In the genomic region with DNA sequence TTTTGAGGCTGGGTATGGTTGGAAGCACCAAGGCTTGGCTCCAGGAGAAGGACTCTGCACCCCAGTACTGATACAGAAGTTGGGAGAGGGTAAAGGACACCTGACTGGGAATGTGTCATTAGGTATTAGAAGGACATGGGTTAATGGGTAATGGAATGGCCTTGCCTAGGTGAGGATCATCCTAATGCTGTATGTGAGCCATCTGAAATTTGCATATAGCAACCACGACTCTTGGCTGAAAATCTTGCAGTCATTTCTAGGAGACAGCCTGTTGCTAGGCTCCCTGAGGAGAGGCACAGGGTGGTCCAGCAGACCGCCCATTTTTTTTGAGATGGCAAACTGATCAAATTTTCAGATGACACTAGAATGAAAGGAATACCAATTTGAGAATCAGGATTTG, we compare ENCODE assay signal across 18 cellular contexts. TPM values are rescaled to one million over a fixed set of nuclear protein-coding genes. Genes with fewer than 3 reads are reported as not detected.
A peak's percentile ranks its signal among the peaks of the same experiment; 100 is the strongest.
DNase-seq lines count a peak whose midpoint lies in the region; ATAC-seq, FAIRE-seq and TF ChIP-seq lines count a peak whose summit lies in the region.
"Had no signal": no experiment of that assay in that cellular context is flagged by ENCODE, and none has a peak within 500 bp of the region (broad histone marks: within the 10 kb centered on the region; RNA-seq: fewer than 3 reads in every experiment).

No MANE protein-coding gene starts in this region.

- no peak for TF ChIP-seq CTCF in ascending aorta (IDR thresholded peaks at IDR 0.05)

- H3K4me1 ChIP-seq in small intestine (ENCODE audit: control insufficient read depth in 2 of 2, insufficient read depth in 1 of 2, low read depth in 1 of 2, low read length in 1 of 2) (no peaks in the 10 kb centered on the region), ascending aorta (no peaks in the 10 kb centered on the region)
- no peaks in the 10 kb centered on the region for H3K4me1 ChIP-seq in CD4-positive, alpha-beta memory T cell (ENCODE audit: insufficient read depth, low read length)

- peaks cover 0 to 15% (median 10%) of the 10 kb centered on the region in 8 donors for H3K9me3 Mint-ChIP-seq in CD4-positive, alpha-beta memory T cell
- H3K9me3 Mint-ChIP-seq: CD4-positive, alpha-beta T cell had no signal

- intact Hi-C loops in CD4-positive, alpha-beta memory T cell (cut with micrococcal nuclease), result no loop called here
- intact Hi-C loops in ascending aorta (cut with DNase I), result no loop called here

- H3K27ac ChIP-seq in small intestine (ENCODE audit: low read depth in 1 of 2, low read length in 1 of 2) (no peak overlapping the region), ascending aorta (no peak overlapping the region)
- no peak overlapping the region for H3K27ac ChIP-seq in CD4-positive, alpha-beta memory T cell (ENCODE audit: low read depth, low read length)
- H3K27ac ChIP-seq: GM23248, KMS-11 had no signal

- FAIRE-seq in small intestine (lab: Jason Lieb, UNC), result no peak
- FAIRE-seq: A204.1, H54, HepG2, HTR-8/SVneo had no signal

- H3K36me3 ChIP-seq in small intestine (ENCODE audit: control insufficient read depth in 2 of 2, insufficient read depth in 2 of 2, low read length in 2 of 2) (no peaks in the 10 kb centered on the region), ascending aorta (no peaks in the 10 kb centered on the region)
- no peaks in the 10 kb centered on the region for H3K36me3 ChIP-seq in CD4-positive, alpha-beta memory T cell (ENCODE audit: insufficient read depth, low read length)

- H3K4me3 Mint-ChIP-seq in CD4-positive, alpha-beta memory T cell, result peak overlapping the region in 1 of 8 donors; percentile 33
- H3K4me3 Mint-ChIP-seq: B cell; CD4-positive, alpha-beta T cell had no signal

- DNase-seq in NCI-H526 (lab: John Stamatoyannopoulos, UW) (peak; percentile 14 to 38), small intestine (peak; percentile 78), cerebellum (ENCODE audit: low spot score) (no peak), ascending aorta (ENCODE audit: low spot score in 2 of 2) (no peak)
- DNase-seq in CD4-positive, alpha-beta memory T cell, result no peak
- DNase-seq: C1 segment of cervical spinal cord; CD4-positive, alpha-beta T cell; DMS79; GM23248 had no signal

- POLR2A ChIA-PET in CD4-positive, alpha-beta memory T cell (lab: Charles Lee; ENCODE audit: partially characterized antibody), result no interaction called here

- CTCF ChIA-PET in CD4-positive, alpha-beta memory T cell (lab: Charles Lee; ENCODE audit: partially characterized antibody), result no interaction called here

- WGBS in small intestine, 3 donors, result 55 to 66% (median 57%) methylated on average over 2 of the region's 2 CpGs

- H3K9me3 ChIP-seq in small intestine (ENCODE audit: control insufficient read depth, low read depth) (no peaks in the 10 kb centered on the region), ascending aorta (no peaks in the 10 kb centered on the region)
- H3K9me3 ChIP-seq in CD4-positive, alpha-beta memory T cell (ENCODE audit: control insufficient read depth in 1 of 2, low read length in 2 of 2), result no peaks in the 10 kb centered on the region

- no peak overlapping the region for H3K27ac Mint-ChIP-seq in CD4-positive, alpha-beta memory T cell
- H3K27ac Mint-ChIP-seq: B cell; CD4-positive, alpha-beta T cell had no signal

- peaks cover 0 to 2% (median under 1%) of the 10 kb centered on the region in 4 donors for H3K4me1 Mint-ChIP-seq in CD4-positive, alpha-beta memory T cell

- H3K27me3 ChIP-seq in small intestine (ENCODE audit: control insufficient read depth in 2 of 2, insufficient read depth in 2 of 2, low read length in 2 of 2) (no peaks in the 10 kb centered on the region), ascending aorta (no peaks in the 10 kb centered on the region)
- no peaks in the 10 kb centered on the region for H3K27me3 ChIP-seq in CD4-positive, alpha-beta memory T cell (ENCODE audit: insufficient read depth, low read length)

- H3K36me3 Mint-ChIP-seq in CD4-positive, alpha-beta memory T cell, result peaks cover 0 to 9% of the 10 kb centered on the region in 2 donors

- H3K4me3 ChIP-seq in small intestine (ENCODE audit: low read depth in 1 of 2, low read length in 2 of 2) (no peak overlapping the region), ascending aorta (no peak overlapping the region)
- no peak overlapping the region for H3K4me3 ChIP-seq in CD4-positive, alpha-beta memory T cell (ENCODE audit: low read length in 2 of 2)
- H3K4me3 ChIP-seq: GM23248 had no signal

- H3K27me3 Mint-ChIP-seq in CD4-positive, alpha-beta memory T cell, result peaks cover 1 to 9% of the 10 kb centered on the region in 2 donors
- H3K27me3 Mint-ChIP-seq: B cell; CD4-positive, alpha-beta T cell had no signal

- peak; percentile 34 for ATAC-seq in GM18867 (IDR thresholded peaks at IDR 0.05; ENCODE audit: unreplicated experiment)
- peak; percentile 51 for ATAC-seq in GM21825 (IDR thresholded peaks at IDR 0.05; ENCODE audit: unreplicated experiment)
- ATAC-seq: HCT116, HepG2 had no signal

RNA-seq across cellular contexts. Expression of gene AP1S2, which starts 26.9 kb away (rescaled TPM):
- polyA plus RNA-seq in small intestine, result 10 to 100 TPM in 1 of 3 donors, 1 to 10 TPM in 2; 8.6 to 19.1 (median 9.8) TPM
- 90.6 TPM for total RNA-seq in cerebellum
- 10 to 100 TPM; 23.9 to 26.4 TPM for total RNA-seq in CD4-positive, alpha-beta memory T cell
- 10 to 100 TPM; 64.2 to 83.9 TPM for polyA plus RNA-seq in CD4-positive, alpha-beta memory T cell
- total RNA-seq in ascending aorta, result 99.3 TPM

Comparison
In these comparisons a context has a peak if more than half of its experiments do, and no peak if none do; other contexts are left out.
1. DNase-seq: peak in NCI-H526 (2 of 2) and small intestine (single experiment); none in cerebellum (single experiment), CD4-positive, alpha-beta memory T cell (0 of 5) and ascending aorta (0 of 2).